31 cellular contexts compared by ENCODE assay signal in the genomic region with DNA sequence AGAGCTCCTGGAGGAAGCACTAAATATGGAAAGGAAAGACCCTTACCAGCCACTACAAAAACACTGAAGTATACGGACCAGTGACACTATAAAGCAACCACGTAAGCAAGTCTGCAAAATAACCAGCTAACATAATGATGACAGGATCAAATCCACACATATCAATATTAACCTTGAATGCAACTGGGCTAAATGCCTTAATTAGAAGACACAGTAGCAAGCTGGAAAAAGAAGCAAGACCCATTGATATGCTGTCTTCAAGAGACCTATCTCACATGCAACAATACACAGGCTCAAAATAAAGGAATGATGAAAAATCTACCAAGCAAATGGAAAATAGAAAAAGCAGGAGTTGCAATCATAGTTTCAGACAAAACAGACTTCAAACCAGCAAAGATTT. TPM values are rescaled to one million over a fixed set of nuclear protein-coding genes. Genes with fewer than 3 reads are reported as not detected.
"Had no signal": no experiment of that assay in that cellular context is flagged by ENCODE, and none has a peak within 500 bp of the region (broad histone marks: within the 10 kb centered on the region; RNA-seq: fewer than 3 reads in every experiment).

No MANE protein-coding gene starts in this region.

- ATAC-seq: effector memory CD8-positive, alpha-beta T cell; esophagus mucosa; gastrocnemius medialis; heart right ventricle; left cardiac atrium; left lung; left ventricle myocardium superior had no signal

- H3K27me3 ChIP-seq: colonic mucosa, gastrocnemius medialis, left lung had no signal

- H3K36me3 ChIP-seq: colonic mucosa, esophagus squamous epithelium, gastrocnemius medialis, heart right ventricle, left lung had no signal

- H3K27ac ChIP-seq: colonic mucosa, epithelial cell of prostate, esophagus squamous epithelium, gastrocnemius medialis, heart right ventricle, left lung had no signal

- DNase-seq: colonic mucosa; cortex of kidney; effector CD8-positive, alpha-beta T cell; effector memory CD8-positive, alpha-beta T cell; endodermal cell; erythroblast; esophagus squamous epithelium; foreskin fibroblast; foreskin melanocyte; gastrocnemius medialis; glutamatergic neuron; head of caudate nucleus; heart right ventricle; hippocampal formation; left cardiac atrium; left lung; left ventricle myocardium superior; mammary epithelial cell; mesendoderm; midbrain; naive B cell had no signal

- H3K4me3 ChIP-seq: colonic mucosa, esophagus squamous epithelium, gastrocnemius medialis, heart right ventricle, left lung, lung had no signal

- H3K4me1 ChIP-seq: colonic mucosa, esophagus squamous epithelium, gastrocnemius medialis, heart right ventricle, left lung had no signal

- H3K9me3 ChIP-seq: colonic mucosa had no signal

RNA-seq across cellular contexts. Expression of a gene that starts 31.0 kb away (rescaled TPM):
- total RNA-seq: colonic mucosa, dermis microvascular lymphatic vessel endothelial cell, endodermal cell, esophagus mucosa, esophagus squamous epithelium, gastrocnemius medialis, glomerular endothelial cell, heart right ventricle, kidney epithelial cell, left cardiac atrium, left lung, left ventricle myocardium superior, lower leg skin, lung, mammary epithelial cell, mononuclear cell, mucosa of gallbladder had no signal
- polyA plus RNA-seq: heart right ventricle, keratinocyte, lung, mammary epithelial cell had no signal
